Comparison of ENCODE assay signal across 1 cellular context in the genomic region with DNA sequence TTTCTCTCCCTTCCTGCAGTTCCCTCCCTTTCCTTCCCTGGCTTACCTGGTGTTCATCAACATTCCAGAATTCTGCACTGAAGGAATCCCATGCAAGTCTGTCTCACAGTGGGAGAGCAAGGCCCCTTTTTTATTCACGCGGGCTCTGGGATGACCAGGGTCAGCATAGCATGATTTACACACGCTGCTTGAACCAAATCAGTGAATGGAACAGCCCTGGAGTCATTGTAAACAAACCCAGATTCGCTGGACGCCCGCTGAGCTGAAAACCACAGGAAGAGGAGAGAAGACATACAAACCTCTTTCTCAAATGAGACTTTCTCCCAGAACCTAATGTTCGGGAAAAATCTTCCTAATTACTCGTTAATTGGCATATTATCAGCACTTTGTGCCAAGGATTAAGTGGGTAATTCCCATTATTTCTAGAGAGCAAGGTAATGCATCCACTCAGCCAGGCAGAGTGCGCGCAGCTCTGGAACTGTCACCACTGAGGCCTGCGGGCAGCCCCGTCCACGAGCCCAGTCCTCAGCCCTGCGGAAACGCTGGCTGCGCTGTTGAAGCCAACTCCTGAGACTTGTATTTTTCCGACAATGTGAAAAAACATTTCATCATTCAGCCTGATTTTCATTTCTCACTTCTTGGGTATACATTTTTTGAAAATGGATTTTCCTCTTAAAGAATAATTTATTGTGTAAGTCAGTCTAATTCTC.
TF ChIP-seq lines count a peak whose summit lies in the region.

No MANE protein-coding gene starts in this region.

TF ChIP-seq in H1, 55 proteins besides CTCF, POLR2A, EP300 and RAD21:
- TF ChIP-seq ASH2L (IDR thresholded peaks at IDR 0.05; ENCODE audit: low read length) (peak; percentile 37), CHD2 (IDR thresholded peaks at IDR 0.05; ENCODE audit: low read length) (no peak), TBP (IDR thresholded peaks at IDR 0.05; ENCODE audit: low read depth, low read length) (no peak), PHF8 (conservative IDR thresholded peaks at IDR 0.05; ENCODE audit: low read depth, low read length) (no peak), HDAC2 (IDR thresholded peaks at IDR 0.05; ENCODE audit: borderline replicate concordance in 1 of 2, low read depth in 2 of 2, low read length in 2 of 2) (peak; percentile 65 to 92; a peak in 2 of 4 replicates), TEAD4 (IDR thresholded peaks at IDR 0.05; ENCODE audit: low read depth, low read length) (peak; percentile 76; the same call in 1 of the 2 replicates), TCF12 (IDR thresholded peaks at IDR 0.05; ENCODE audit: low read depth, low read length) (0 out of 2 replicates have a peak, but pooled peaks have one; percentile 22), NANOG (IDR thresholded peaks at IDR 0.05; ENCODE audit: insufficient read depth, low read depth, low read length, poor library complexity, severe bottlenecking) (no peak), CTBP2 (IDR thresholded peaks at IDR 0.05; ENCODE audit: borderline replicate concordance, insufficient read depth, insufficient read length, low read length) (no peak), SIN3A (conservative IDR thresholded peaks at IDR 0.05 in 1 of 2, IDR thresholded peaks at IDR 0.05 in 1 of 2; ENCODE audit: low read depth in 1 of 2, low read length in 2 of 2) (no peak), SP2 (IDR thresholded peaks at IDR 0.05; ENCODE audit: low read length) (no peak), RFX5 (IDR thresholded peaks at IDR 0.05; ENCODE audit: borderline replicate concordance, low read depth, low read length) (no peak), SRF (IDR thresholded peaks at IDR 0.05; ENCODE audit: low read depth, low read length) (no peak), GABPA (IDR thresholded peaks at IDR 0.05; ENCODE audit: borderline replicate concordance, insufficient read depth, low read length) (no peak), JUN (IDR thresholded peaks at IDR 0.05; ENCODE audit: low read depth, low read length) (no peak), EZH2 (IDR thresholded peaks at IDR 0.05; ENCODE audit: low read depth, low read length, severe bottlenecking) (no peak), BACH1 (IDR thresholded peaks at IDR 0.05; ENCODE audit: low read length) (no peak), EGR1 (IDR thresholded peaks at IDR 0.05; ENCODE audit: borderline replicate concordance, low read depth, low read length) (no peak)
- TF ChIP-seq, protein P1, sequence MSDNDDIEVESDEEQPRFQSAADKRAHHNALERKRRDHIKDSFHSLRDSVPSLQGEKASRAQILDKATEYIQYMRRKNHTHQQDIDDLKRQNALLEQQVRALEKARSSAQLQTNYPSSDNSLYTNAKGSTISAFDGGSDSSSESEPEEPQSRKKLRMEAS (IDR thresholded peaks at IDR 0.05) = peak; percentile 39; the same call in 1 of the 2 replicates
TF ChIP-seq in H1: peak in this region for 5.
